ENCODE assay signal across 14 cellular contexts in the genomic region with DNA sequence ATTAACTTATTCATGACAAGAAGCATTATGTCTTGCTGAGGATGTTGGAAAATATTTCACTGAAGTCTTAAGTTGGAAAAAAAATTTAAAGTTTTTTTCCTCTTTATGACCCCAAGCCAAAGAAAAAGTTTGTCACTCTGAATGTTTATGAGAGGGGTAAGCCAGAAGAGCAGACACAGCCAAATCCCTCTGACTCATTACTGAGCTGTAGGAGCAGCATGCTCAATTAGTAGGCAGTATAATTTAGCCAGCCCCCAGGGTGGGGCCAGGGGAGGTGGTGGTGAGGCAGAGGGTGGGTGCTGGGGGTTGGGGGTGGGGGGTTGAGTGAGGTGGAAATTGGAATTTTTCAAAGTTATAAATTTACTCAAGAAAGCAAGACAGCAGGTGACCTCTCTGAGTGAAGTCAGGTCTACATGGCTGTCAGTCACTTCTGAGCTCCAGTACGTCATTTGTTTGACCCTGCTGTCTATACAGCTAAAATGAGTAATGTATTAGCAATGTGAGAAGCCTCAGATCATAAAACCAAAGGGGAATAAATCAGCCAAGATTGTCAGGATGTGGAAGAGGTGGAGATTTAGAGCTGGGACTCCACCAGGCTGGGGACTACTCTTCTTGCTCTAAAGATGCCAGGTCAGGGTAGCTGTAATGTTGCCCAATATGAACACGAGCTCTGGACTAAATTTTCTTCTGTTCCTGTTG.
DNase-seq lines count a peak whose midpoint lies in the region; ATAC-seq, FAIRE-seq and TF ChIP-seq lines count a peak whose summit lies in the region.
"Had no signal": no experiment of that assay in that cellular context is flagged by ENCODE, and none has a peak within 500 bp of the region (broad histone marks: within the 10 kb centered on the region; RNA-seq: fewer than 3 reads in every experiment).

No MANE protein-coding gene starts in this region.

- CTCF ChIA-PET in A549 (lab: Yijun Ruan, JAX): interaction anchor here (0.9 to 2.1 kb wide), 6 partner anchors 33 to 172 kb away, joined by 3 to 5 read pairs (median 4); no protein-coding TSS in a partner anchor

- no peak overlapping the region for H3K4me3 Mint-ChIP-seq in HFFc6
- H3K4me3 Mint-ChIP-seq: activated CD4-positive, alpha-beta T cell treated with anti-CD3 and anti-CD28 coated beads for 36 hours; activated T-cell treated with anti-CD3 and anti-CD28 coated beads, Interleukin-2, amount 50 U/mL, for 72 hours; brain had no signal

- DNase-seq in A549 (ENCODE audit: low read depth in 1 of 2, low spot score in 1 of 2) (peak; percentile 57 to 66), HFFc6 (peak; percentile 59), T1000 (lab: John Stamatoyannopoulos, UW) (peak; percentile 35), glomerular visceral epithelial cell (ENCODE audit: extremely low spot score) (peak; percentile 76), HUDEP-2 (lab: John Stamatoyannopoulos, UW; ENCODE audit: unreplicated experiment in 76 of 76) (no peak), ureter (ENCODE audit: low spot score) (no peak), midbrain (lab: John Stamatoyannopoulos, UW) (no peak)
- DNase-seq: activated CD4-positive, alpha-beta T cell treated with anti-CD3 and anti-CD28 coated beads for 36 hours; activated T-cell treated with anti-CD3 and anti-CD28 coated beads, Interleukin-2, amount 50 U/mL, for 72 hours; NCI-H2081; T-helper 1 cell had no signal

- TF ChIP-seq POLR2A in A549 (IDR thresholded peaks at IDR 0.05; ENCODE audit: low read length): no peak

- peaks cover 10% of the 10 kb centered on the region for H3K4me1 ChIP-seq in A549

- no peaks in the 10 kb centered on the region for H3K36me3 Mint-ChIP-seq in HFFc6 (ENCODE audit: low read depth)
- H3K36me3 Mint-ChIP-seq: brain had no signal

- POLR2A ChIA-PET in A549 (lab: Yijun Ruan, JAX): no interaction called here

- H3K4me3 ChIP-seq in A549: no peak overlapping the region
- H3K4me3 ChIP-seq: vagina had no signal

- peak overlapping the region; percentile 52 to 80; a peak in 5 of 6 replicates for H3K27ac ChIP-seq in A549
- H3K27ac ChIP-seq: vagina had no signal

- peak in 1 of 2 experiments; percentile 50; a peak in 1 of 5 replicates for TF ChIP-seq EP300 in A549 (IDR thresholded peaks at IDR 0.05)

- no peaks in the 10 kb centered on the region; the same call in 1 of the 2 replicates for H3K27me3 Mint-ChIP-seq in HFFc6 (ENCODE audit: insufficient read depth)
- H3K27me3 Mint-ChIP-seq: activated CD4-positive, alpha-beta T cell treated with anti-CD3 and anti-CD28 coated beads for 36 hours; brain had no signal

- H3K9me3 ChIP-seq in A549: no peaks in the 10 kb centered on the region
- H3K9me3 ChIP-seq: vagina had no signal

- TF ChIP-seq CTCF in A549 (IDR thresholded peaks at IDR 0.05) (no peak), HFFc6 (IDR thresholded peaks at IDR 0.05) (no peak)

- peaks cover 10% of the 10 kb centered on the region; the same call in 1 of the 2 replicates for H3K4me1 Mint-ChIP-seq in HFFc6 (ENCODE audit: low read depth)
- H3K4me1 Mint-ChIP-seq: brain had no signal

- FAIRE-seq in A549 (lab: Jason Lieb, UNC): peak; percentile 32

- 0 out of 5 replicates have a peak, but pooled peaks of 1 of the 2 experiments have one; percentile 10 for TF ChIP-seq RAD21 in A549 (conservative IDR thresholded peaks at IDR 0.05 in 1 of 2, IDR thresholded peaks at IDR 0.05 in 1 of 2)

- no peaks in the 10 kb centered on the region for H3K9me3 Mint-ChIP-seq in HFFc6
- H3K9me3 Mint-ChIP-seq: activated T-cell treated with anti-CD3 and anti-CD28 coated beads, Interleukin-2, amount 50 U/mL, for 72 hours had no signal

- WGBS in A549 (ENCODE audit: missing lambda C conversion rate): 8% methylated on average over 2 of the region's 2 CpGs

- ATAC-seq in A549 (peak; percentile 90), HG03439 (IDR thresholded peaks at IDR 0.05; ENCODE audit: unreplicated experiment) (no peak)
- ATAC-seq: activated CD4-positive, alpha-beta T cell treated with anti-CD3 and anti-CD28 coated beads for 36 hours; activated T-cell treated with anti-CD3 and anti-CD28 coated beads, Interleukin-2, amount 50 U/mL, for 72 hours had no signal

- H3K4me2 ChIP-seq in A549: peak overlapping the region; percentile 45

- H3K27ac Mint-ChIP-seq in HFFc6: no peak overlapping the region
- H3K27ac Mint-ChIP-seq: activated CD4-positive, alpha-beta T cell treated with anti-CD3 and anti-CD28 coated beads for 36 hours; activated T-cell treated with anti-CD3 and anti-CD28 coated beads, Interleukin-2, amount 50 U/mL, for 72 hours had no signal

TF ChIP-seq in A549, 52 proteins besides CTCF, POLR2A, EP300 and RAD21 (continues in another document):
- TF ChIP-seq KDM1A (IDR thresholded peaks at IDR 0.05; ENCODE audit: low read depth) (no peak), RARB (CRISPR knock-in tag; IDR thresholded peaks at IDR 0.05) (no peak), EHMT2 (IDR thresholded peaks at IDR 0.05; ENCODE audit: low read depth) (no peak), CEBPB (IDR thresholded peaks at IDR 0.05) (peak in 1 of 2 experiments; percentile 31; a peak in 1 of 4 replicates), HEYL (CRISPR knock-in tag; IDR thresholded peaks at IDR 0.05) (no peak), RFX5 (IDR thresholded peaks at IDR 0.05) (no peak), TFCP2L1 (CRISPR knock-in tag; IDR thresholded peaks at IDR 0.05) (no peak), MYC (IDR thresholded peaks at IDR 0.05; ENCODE audit: borderline replicate concordance, low read length) (no peak), FOSB (CRISPR knock-in tag; IDR thresholded peaks at IDR 0.05) (no peak), KDM5A (IDR thresholded peaks at IDR 0.05) (no peak), ZNF302 (CRISPR knock-in tag; IDR thresholded peaks at IDR 0.05) (no peak), HOXB5 (CRISPR knock-in tag; IDR thresholded peaks at IDR 0.05) (no peak), GATA3 (IDR thresholded peaks at IDR 0.05; ENCODE audit: borderline replicate concordance) (peak; percentile 41; the same call in 1 of the 2 replicates), HDAC2 (IDR thresholded peaks at IDR 0.05) (no peak), POLR2AphosphoS2 (conservative IDR thresholded peaks at IDR 0.05; ENCODE audit: low read length) (no peak), SREBF2 (IDR thresholded peaks at IDR 0.05) (no peak), CBX8 (IDR thresholded peaks at IDR 0.05) (no peak), CBX2 (IDR thresholded peaks at IDR 0.05; ENCODE audit: borderline replicate concordance, low read depth) (no peak), TP53 (CRISPR knock-in tag; IDR thresholded peaks at IDR 0.05) (no peak), NPAS2 (CRISPR knock-in tag; IDR thresholded peaks at IDR 0.05; ENCODE audit: borderline replicate concordance) (no peak), JUN (IDR thresholded peaks at IDR 0.05) (0 out of 5 replicates have a peak, but pooled peaks of 1 of the 2 experiments have one; percentile 25), ZSCAN20 (CRISPR knock-in tag; IDR thresholded peaks at IDR 0.05) (no peak), ZC3H11A (IDR thresholded peaks at IDR 0.05) (no peak), MAZ (IDR thresholded peaks at IDR 0.05; ENCODE audit: borderline replicate concordance, low read depth, low read length) (no peak), FOSL2 (IDR thresholded peaks at IDR 0.05) (0 out of 2 replicates have a peak, but pooled peaks have one; percentile 6), FOSL2 (CRISPR knock-in tag; IDR thresholded peaks at IDR 0.05) (no peak; the same call in 1 of the 2 replicates), EHF (CRISPR knock-in tag; IDR thresholded peaks at IDR 0.05) (no peak), SMC3 (IDR thresholded peaks at IDR 0.05) (no peak), HOXA7 (CRISPR knock-in tag; IDR thresholded peaks at IDR 0.05) (no peak), JUNB (IDR thresholded peaks at IDR 0.05) (peak; percentile 65)
- TF ChIP-seq, protein P1, sequence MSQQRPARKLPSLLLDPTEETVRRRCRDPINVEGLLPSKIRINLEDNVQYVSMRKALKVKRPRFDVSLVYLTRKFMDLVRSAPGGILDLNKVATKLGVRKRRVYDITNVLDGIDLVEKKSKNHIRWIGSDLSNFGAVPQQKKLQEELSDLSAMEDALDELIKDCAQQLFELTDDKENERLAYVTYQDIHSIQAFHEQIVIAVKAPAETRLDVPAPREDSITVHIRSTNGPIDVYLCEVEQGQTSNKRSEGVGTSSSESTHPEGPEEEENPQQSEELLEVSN (IDR thresholded peaks at IDR 0.05; ENCODE audit: borderline replicate concordance, low read depth): no peak
- TF ChIP-seq, protein P2, sequence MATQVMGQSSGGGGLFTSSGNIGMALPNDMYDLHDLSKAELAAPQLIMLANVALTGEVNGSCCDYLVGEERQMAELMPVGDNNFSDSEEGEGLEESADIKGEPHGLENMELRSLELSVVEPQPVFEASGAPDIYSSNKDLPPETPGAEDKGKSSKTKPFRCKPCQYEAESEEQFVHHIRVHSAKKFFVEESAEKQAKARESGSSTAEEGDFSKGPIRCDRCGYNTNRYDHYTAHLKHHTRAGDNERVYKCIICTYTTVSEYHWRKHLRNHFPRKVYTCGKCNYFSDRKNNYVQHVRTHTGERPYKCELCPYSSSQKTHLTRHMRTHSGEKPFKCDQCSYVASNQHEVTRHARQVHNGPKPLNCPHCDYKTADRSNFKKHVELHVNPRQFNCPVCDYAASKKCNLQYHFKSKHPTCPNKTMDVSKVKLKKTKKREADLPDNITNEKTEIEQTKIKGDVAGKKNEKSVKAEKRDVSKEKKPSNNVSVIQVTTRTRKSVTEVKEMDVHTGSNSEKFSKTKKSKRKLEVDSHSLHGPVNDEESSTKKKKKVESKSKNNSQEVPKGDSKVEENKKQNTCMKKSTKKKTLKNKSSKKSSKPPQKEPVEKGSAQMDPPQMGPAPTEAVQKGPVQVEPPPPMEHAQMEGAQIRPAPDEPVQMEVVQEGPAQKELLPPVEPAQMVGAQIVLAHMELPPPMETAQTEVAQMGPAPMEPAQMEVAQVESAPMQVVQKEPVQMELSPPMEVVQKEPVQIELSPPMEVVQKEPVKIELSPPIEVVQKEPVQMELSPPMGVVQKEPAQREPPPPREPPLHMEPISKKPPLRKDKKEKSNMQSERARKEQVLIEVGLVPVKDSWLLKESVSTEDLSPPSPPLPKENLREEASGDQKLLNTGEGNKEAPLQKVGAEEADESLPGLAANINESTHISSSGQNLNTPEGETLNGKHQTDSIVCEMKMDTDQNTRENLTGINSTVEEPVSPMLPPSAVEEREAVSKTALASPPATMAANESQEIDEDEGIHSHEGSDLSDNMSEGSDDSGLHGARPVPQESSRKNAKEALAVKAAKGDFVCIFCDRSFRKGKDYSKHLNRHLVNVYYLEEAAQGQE (IDR thresholded peaks at IDR 0.05): no peak

Comparison
In these comparisons a context has a peak if more than half of its experiments do, and no peak if none do; other contexts are left out.
1. DNase-seq: peak in A549 (2 of 2), HFFc6 (single experiment), T1000 (single experiment) and glomerular visceral epithelial cell (single experiment); none in HUDEP-2 (0 of 76), ureter (single experiment) and midbrain (single experiment).